ENCODE assay signal across 1 cellular context in genomic region chr2:45354776-45355175, GRCh38.
TF ChIP-seq lines count a peak whose summit lies in the region.

No MANE protein-coding gene starts in this region.

TF ChIP-seq in IMR-90, 13 proteins besides CTCF, POLR2A, EP300 and RAD21 (continued from another document):
- TF ChIP-seq, protein P1, sequence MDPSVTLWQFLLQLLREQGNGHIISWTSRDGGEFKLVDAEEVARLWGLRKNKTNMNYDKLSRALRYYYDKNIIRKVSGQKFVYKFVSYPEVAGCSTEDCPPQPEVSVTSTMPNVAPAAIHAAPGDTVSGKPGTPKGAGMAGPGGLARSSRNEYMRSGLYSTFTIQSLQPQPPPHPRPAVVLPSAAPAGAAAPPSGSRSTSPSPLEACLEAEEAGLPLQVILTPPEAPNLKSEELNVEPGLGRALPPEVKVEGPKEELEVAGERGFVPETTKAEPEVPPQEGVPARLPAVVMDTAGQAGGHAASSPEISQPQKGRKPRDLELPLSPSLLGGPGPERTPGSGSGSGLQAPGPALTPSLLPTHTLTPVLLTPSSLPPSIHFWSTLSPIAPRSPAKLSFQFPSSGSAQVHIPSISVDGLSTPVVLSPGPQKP (IDR thresholded peaks at IDR 0.05; ENCODE audit: borderline replicate concordance, low read depth, low read length), result no peak
- TF ChIP-seq MAZ (IDR thresholded peaks at IDR 0.05; ENCODE audit: borderline replicate concordance, low read depth, low read length) (no peak), NFE2L2 (IDR thresholded peaks at IDR 0.05; ENCODE audit: low read depth, low read length) (no peak)
